In the genomic region with DNA sequence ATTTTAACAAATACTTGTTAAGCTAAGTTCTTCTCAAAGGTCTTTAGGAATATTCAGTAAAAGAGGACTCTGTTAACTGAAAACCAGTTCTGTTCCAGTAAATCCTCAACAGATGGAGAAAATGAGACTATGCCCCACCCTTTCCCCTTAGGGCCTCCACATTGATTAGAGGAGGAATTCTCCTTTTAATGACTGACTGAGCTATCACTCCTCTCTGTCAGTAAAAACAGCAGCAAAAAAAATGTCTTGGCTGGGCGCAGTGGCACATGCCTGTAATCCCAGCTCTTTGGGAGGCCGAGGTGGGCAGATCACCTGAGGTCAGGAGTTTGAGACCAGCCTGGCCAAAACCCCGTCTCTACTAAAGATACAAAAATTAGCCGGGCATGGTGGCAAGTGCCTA, we compare ENCODE assay signal across 1 cellular context.
TF ChIP-seq lines count a peak whose summit lies in the region.

No MANE protein-coding gene starts in this region.

TF ChIP-seq in WTC11, 78 proteins besides CTCF, POLR2A, EP300 and RAD21 (continued from another document):
- TF ChIP-seq, protein P1, sequence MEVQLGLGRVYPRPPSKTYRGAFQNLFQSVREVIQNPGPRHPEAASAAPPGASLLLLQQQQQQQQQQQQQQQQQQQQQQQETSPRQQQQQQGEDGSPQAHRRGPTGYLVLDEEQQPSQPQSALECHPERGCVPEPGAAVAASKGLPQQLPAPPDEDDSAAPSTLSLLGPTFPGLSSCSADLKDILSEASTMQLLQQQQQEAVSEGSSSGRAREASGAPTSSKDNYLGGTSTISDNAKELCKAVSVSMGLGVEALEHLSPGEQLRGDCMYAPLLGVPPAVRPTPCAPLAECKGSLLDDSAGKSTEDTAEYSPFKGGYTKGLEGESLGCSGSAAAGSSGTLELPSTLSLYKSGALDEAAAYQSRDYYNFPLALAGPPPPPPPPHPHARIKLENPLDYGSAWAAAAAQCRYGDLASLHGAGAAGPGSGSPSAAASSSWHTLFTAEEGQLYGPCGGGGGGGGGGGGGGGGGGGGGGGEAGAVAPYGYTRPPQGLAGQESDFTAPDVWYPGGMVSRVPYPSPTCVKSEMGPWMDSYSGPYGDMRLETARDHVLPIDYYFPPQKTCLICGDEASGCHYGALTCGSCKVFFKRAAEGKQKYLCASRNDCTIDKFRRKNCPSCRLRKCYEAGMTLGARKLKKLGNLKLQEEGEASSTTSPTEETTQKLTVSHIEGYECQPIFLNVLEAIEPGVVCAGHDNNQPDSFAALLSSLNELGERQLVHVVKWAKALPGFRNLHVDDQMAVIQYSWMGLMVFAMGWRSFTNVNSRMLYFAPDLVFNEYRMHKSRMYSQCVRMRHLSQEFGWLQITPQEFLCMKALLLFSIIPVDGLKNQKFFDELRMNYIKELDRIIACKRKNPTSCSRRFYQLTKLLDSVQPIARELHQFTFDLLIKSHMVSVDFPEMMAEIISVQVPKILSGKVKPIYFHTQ (CRISPR knock-in tag; IDR thresholded peaks at IDR 0.05), result no peak
- no peak for TF ChIP-seq GRHL2 (CRISPR knock-in tag; IDR thresholded peaks at IDR 0.05; ENCODE audit: insufficient replicate concordance, severe bottlenecking)
- TF ChIP-seq ZNF416 (CRISPR knock-in tag; IDR thresholded peaks at IDR 0.05), result no peak
